In genomic region chr11:5684627-5685362, GRCh38 we compare ENCODE assay signal across 8 cellular contexts. TPM values are rescaled to one million over a fixed set of nuclear protein-coding genes. Genes with fewer than 3 reads are reported as not detected.
DNase-seq lines count a peak whose midpoint lies in the region; ATAC-seq, FAIRE-seq and TF ChIP-seq lines count a peak whose summit lies in the region.

A gene with protein sequence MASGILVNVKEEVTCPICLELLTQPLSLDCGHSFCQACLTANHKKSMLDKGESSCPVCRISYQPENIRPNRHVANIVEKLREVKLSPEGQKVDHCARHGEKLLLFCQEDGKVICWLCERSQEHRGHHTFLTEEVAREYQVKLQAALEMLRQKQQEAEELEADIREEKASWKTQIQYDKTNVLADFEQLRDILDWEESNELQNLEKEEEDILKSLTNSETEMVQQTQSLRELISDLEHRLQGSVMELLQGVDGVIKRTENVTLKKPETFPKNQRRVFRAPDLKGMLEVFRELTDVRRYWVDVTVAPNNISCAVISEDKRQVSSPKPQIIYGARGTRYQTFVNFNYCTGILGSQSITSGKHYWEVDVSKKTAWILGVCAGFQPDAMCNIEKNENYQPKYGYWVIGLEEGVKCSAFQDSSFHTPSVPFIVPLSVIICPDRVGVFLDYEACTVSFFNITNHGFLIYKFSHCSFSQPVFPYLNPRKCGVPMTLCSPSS (minus strand): TSS chr11:5685074. CDS start chr11:5680177, 4,897 bp downstream.

- peaks cover 0 to 2% (median 0%) of the 10 kb centered on the region in 3 donors for H3K36me3 ChIP-seq in Peyer's patch
- H3K36me3 ChIP-seq in fibroblast of lung (ENCODE audit: control insufficient read depth, insufficient read depth, low read length), result no peaks in the 10 kb centered on the region

- no peaks in the 10 kb centered on the region for H3K9me3 Mint-ChIP-seq in activated T-helper 1 cell treated with anti-CD3 and anti-CD28 coated beads, Interleukin-12 subunit alpha, Interleukin-12 subunit beta, Interleukin-2, Interleukin-4 antibody, amounts not matched to agents 30 ng/mL and 10 ng/mL and 1 ng/mL, durations not matched to agents 14 hours and 24 hours and 36 hours
- H3K9me3 Mint-ChIP-seq in natural killer cell, result no peaks in the 10 kb centered on the region

- peak; percentile 92 for FAIRE-seq in A204.1 (lab: Jason Lieb, UNC)

- no peaks in the 10 kb centered on the region for H3K9me3 ChIP-seq in Peyer's patch
- no peaks in the 10 kb centered on the region for H3K9me3 ChIP-seq in fibroblast of lung (ENCODE audit: control insufficient read depth, insufficient read depth, low read depth, low read length)

- peak within 1 kb of the TSS; percentile 96 for H3K27ac Mint-ChIP-seq in activated T-helper 1 cell treated with anti-CD3 and anti-CD28 coated beads, Interleukin-12 subunit alpha, Interleukin-12 subunit beta, Interleukin-2, Interleukin-4 antibody, amounts not matched to agents 30 ng/mL and 10 ng/mL and 1 ng/mL, durations not matched to agents 14 hours and 24 hours and 36 hours
- H3K27ac Mint-ChIP-seq in natural killer cell, result peak within 1 kb of the TSS; percentile 98

- peak; percentile 46 for TF ChIP-seq POLR2A in GM18526 (IDR thresholded peaks at IDR 0.05; ENCODE audit: extremely low read depth, insufficient read length)
- peak in 1 of 2 donors; percentile 65 for TF ChIP-seq POLR2A in Peyer's patch (IDR thresholded peaks at IDR 0.05)

- intact Hi-C loops in activated T-helper 1 cell treated with anti-CD3 and anti-CD28 coated beads, Interleukin-12 subunit alpha, Interleukin-12 subunit beta, Interleukin-2, Interleukin-4 antibody, amounts not matched to agents 30 ng/mL and 10 ng/mL and 1 ng/mL, durations not matched to agents 14 hours and 24 hours and 36 hours (cut with micrococcal nuclease), result loop anchor here (1.0 to 10.0 kb wide), 9 partner anchors 42 to 930 kb away; partner anchors contain the start of genes ARFIP2, CAVIN3, FHIP1B and OR52N2
- intact Hi-C loops in natural killer cell (cut with micrococcal nuclease), result loop anchor here (1.0 to 10.0 kb wide), 6 partner anchors 16 to 1080 kb away; partner anchors contain the start of genes ARFIP2, CNGA4, FHIP1B and OR52N2

- H3K27ac ChIP-seq in Peyer's patch (peak within 1 kb of the TSS; percentile 76 to 88 (median 84)), fibroblast of lung (ENCODE audit: insufficient read depth, low read length) (peak within 1 kb of the TSS; percentile 87)

- peak; percentile 27 to 71 (median 60) for TF ChIP-seq CTCF in Peyer's patch (IDR thresholded peaks at IDR 0.05)
- TF ChIP-seq CTCF in fibroblast of lung (conservative IDR thresholded peaks at IDR 0.05 in 1 of 2, IDR thresholded peaks at IDR 0.05 in 1 of 2; ENCODE audit: low read depth in 1 of 2, low read length in 2 of 2), result peak; percentile 76 to 78
- TF ChIP-seq CTCF in natural killer cell (IDR thresholded peaks at IDR 0.05), result peak; percentile 58

- peaks cover 11% of the 10 kb centered on the region for H3K36me3 Mint-ChIP-seq in activated T-helper 1 cell treated with anti-CD3 and anti-CD28 coated beads, Interleukin-12 subunit alpha, Interleukin-12 subunit beta, Interleukin-2, Interleukin-4 antibody, amounts not matched to agents 30 ng/mL and 10 ng/mL and 1 ng/mL, durations not matched to agents 14 hours and 24 hours and 36 hours (ENCODE audit: low read depth)
- peaks cover 2% of the 10 kb centered on the region for H3K36me3 Mint-ChIP-seq in natural killer cell

- peak within 1 kb of the TSS; percentile 65 for H3K9ac ChIP-seq in fibroblast of lung (ENCODE audit: insufficient read depth, low read length)

- H3K4me1 Mint-ChIP-seq in activated T-helper 1 cell treated with anti-CD3 and anti-CD28 coated beads, Interleukin-12 subunit alpha, Interleukin-12 subunit beta, Interleukin-2, Interleukin-4 antibody, amounts not matched to agents 30 ng/mL and 10 ng/mL and 1 ng/mL, durations not matched to agents 14 hours and 24 hours and 36 hours (ENCODE audit: low read depth), result peaks cover 57% of the 10 kb centered on the region
- H3K4me1 Mint-ChIP-seq in natural killer cell, result peaks cover 30 to 51% of the 10 kb centered on the region in 2 donors

- H2AFZ ChIP-seq in fibroblast of lung (ENCODE audit: low read length), result peak within 1 kb of the TSS; percentile 45

- H4K20me1 ChIP-seq in fibroblast of lung (ENCODE audit: control insufficient read depth, extremely low read depth, insufficient read depth, low read length), result no peaks in the 10 kb centered on the region

- H3K27me3 Mint-ChIP-seq in activated T-helper 1 cell treated with anti-CD3 and anti-CD28 coated beads, Interleukin-12 subunit alpha, Interleukin-12 subunit beta, Interleukin-2, Interleukin-4 antibody, amounts not matched to agents 30 ng/mL and 10 ng/mL and 1 ng/mL, durations not matched to agents 14 hours and 24 hours and 36 hours (ENCODE audit: insufficient read depth), result no peaks in the 10 kb centered on the region
- no peaks in the 10 kb centered on the region for H3K27me3 Mint-ChIP-seq in natural killer cell (ENCODE audit: low read depth in 2 of 2)

- H3K4me3 ChIP-seq in Peyer's patch, result peak within 1 kb of the TSS; percentile 43 to 60 (median 50)
- H3K4me3 ChIP-seq in fibroblast of lung (replicated peaks in 1 of 4; ENCODE audit: control extremely low read depth in 1 of 4, insufficient read depth in 1 of 4, low read depth in 3 of 4, low read length in 4 of 4), result peak within 1 kb of the TSS; percentile 68 to 94 (median 76)

- H3K4me1 ChIP-seq in Peyer's patch (peaks cover 0 to 15% (median 6%) of the 10 kb centered on the region in 4 donors), fibroblast of lung (ENCODE audit: control insufficient read depth, extremely low read depth, insufficient read depth, low read length) (peaks cover 5% of the 10 kb centered on the region)

- peak within 1 kb of the TSS; percentile 89 for H3K4me3 Mint-ChIP-seq in activated T-helper 1 cell treated with anti-CD3 and anti-CD28 coated beads, Interleukin-12 subunit alpha, Interleukin-12 subunit beta, Interleukin-2, Interleukin-4 antibody, amounts not matched to agents 30 ng/mL and 10 ng/mL and 1 ng/mL, durations not matched to agents 14 hours and 24 hours and 36 hours
- H3K4me3 Mint-ChIP-seq in natural killer cell, result peak within 1 kb of the TSS; percentile 99

- peak; percentile 76 for ATAC-seq in HG03066 (IDR thresholded peaks at IDR 0.05; ENCODE audit: low read depth, unreplicated experiment)
- peak; percentile 81 to 86 (median 85) for ATAC-seq in natural killer cell

- H3K79me2 ChIP-seq in fibroblast of lung (ENCODE audit: control insufficient read depth, insufficient read depth, low read length), result peaks cover 11% of the 10 kb centered on the region

- peak within 1 kb of the TSS; percentile 99 for H3K4me2 ChIP-seq in fibroblast of lung (ENCODE audit: extremely low read depth, insufficient read depth, low read length)

- peak; percentile 83 to 94 (median 91) for DNase-seq in Peyer's patch
- DNase-seq in activated T-helper 1 cell treated with anti-CD3 and anti-CD28 coated beads, Interleukin-12 subunit alpha, Interleukin-12 subunit beta, Interleukin-2, Interleukin-4 antibody, amounts not matched to agents 30 ng/mL and 10 ng/mL and 1 ng/mL, durations not matched to agents 14 hours and 24 hours and 36 hours (ENCODE audit: low spot score), result peak; percentile 74
- peak; percentile 96 to 98 for DNase-seq in fibroblast of lung (ENCODE audit: low read depth in 2 of 2)
- DNase-seq in natural killer cell, result peak; percentile 69
- DNase-seq in stimulated activated naive CD4-positive, alpha-beta T cell treated with Interleukin-2 at 50 U/mL for 16 hours (lab: John Stamatoyannopoulos, UW), result peak; percentile 81

- H3K27me3 ChIP-seq in Peyer's patch (no peaks in the 10 kb centered on the region), fibroblast of lung (ENCODE audit: control insufficient read depth, insufficient read depth, low read length) (no peaks in the 10 kb centered on the region)

RNA-seq across cellular contexts. Expression of the gene that starts here (rescaled TPM):
- total RNA-seq in Peyer's patch, result 10 to 100 TPM in 3 of 4 donors, 1 to 10 TPM in 1; 8.1 to 55.3 (median 21.3) TPM
- total RNA-seq in activated T-helper 1 cell treated with anti-CD3 and anti-CD28 coated beads, Interleukin-12 subunit alpha, Interleukin-12 subunit beta, Interleukin-2, Interleukin-4 antibody, amounts not matched to agents 30 ng/mL and 10 ng/mL and 1 ng/mL, durations not matched to agents 14 hours and 24 hours and 36 hours, result 7.9 and 8.6 TPM in 2 replicates
- total RNA-seq in fibroblast of lung, result 43.4 and 47.9 TPM in 2 replicates
- polyA plus RNA-seq in fibroblast of lung, result 26.8 and 32.4 TPM in 2 replicates
- 20.4 and 22.2 TPM in 2 replicates for polyA plus RNA-seq in fibroblast of lung (2012)
- 11.9 and 19.4 TPM in 2 replicates for polyA minus RNA-seq in fibroblast of lung (ENCODE audit: low replicate concordance)
- 10 to 100 TPM; 16.3 to 24.4 (median 20.2) TPM for total RNA-seq in natural killer cell

Comparison
In these comparisons a context has a peak if more than half of its experiments do, and no peak if none do; other contexts are left out.
1. Peak in every context shown above with its lines: DNase-seq, ATAC-seq, H3K4me3 ChIP-seq and H3K27ac ChIP-seq.